In genomic region chr9:107239474-107239873, GRCh38 we compare ENCODE assay signal across 10 cellular contexts. TPM values are rescaled to one million over a fixed set of nuclear protein-coding genes. Genes with fewer than 3 reads are reported as not detected.
DNase-seq lines count a peak whose midpoint lies in the region; ATAC-seq, FAIRE-seq and TF ChIP-seq lines count a peak whose summit lies in the region.
"Had no signal": no experiment of that assay in that cellular context is flagged by ENCODE, and none has a peak within 500 bp of the region (broad histone marks: within the 10 kb centered on the region; RNA-seq: fewer than 3 reads in every experiment).

No MANE protein-coding gene starts in this region.

- no peak for TF ChIP-seq CTCF in astrocyte (IDR thresholded peaks at IDR 0.05; ENCODE audit: insufficient read depth, low read depth, low read length)

- H3K4me3 ChIP-seq in CD4-positive, CD25-positive, alpha-beta regulatory T cell (ENCODE audit: low read depth, low read length), result no peak overlapping the region
- H3K4me3 ChIP-seq in astrocyte (ENCODE audit: insufficient read depth, low read depth, low read length), result no peak overlapping the region

- no peaks in the 10 kb centered on the region for H3K36me3 Mint-ChIP-seq in CD4-positive, CD25-positive, alpha-beta regulatory T cell
- H3K36me3 Mint-ChIP-seq in astrocyte (ENCODE audit: low read depth, unreplicated experiment), result no peaks in the 10 kb centered on the region
- no peaks in the 10 kb centered on the region for H3K36me3 Mint-ChIP-seq in T-helper 2 cell treated with Interferon-gamma antibody and Interleukin-4, amounts not matched to agents 5 μg/mL and 100 μg/mL, for 36 hours (ENCODE audit: low read depth)
- H3K36me3 Mint-ChIP-seq: type B pancreatic cell had no signal

- no peak overlapping the region for H3K27ac Mint-ChIP-seq in CD4-positive, CD25-positive, alpha-beta regulatory T cell
- peak overlapping the region; percentile 16 for H3K27ac Mint-ChIP-seq in astrocyte (ENCODE audit: unreplicated experiment)
- no peak overlapping the region for H3K27ac Mint-ChIP-seq in T-helper 2 cell treated with Interferon-gamma antibody and Interleukin-4, amounts not matched to agents 5 μg/mL and 100 μg/mL, for 36 hours
- H3K27ac Mint-ChIP-seq: type B pancreatic cell had no signal

- DNase-seq in CD4-positive, CD25-positive, alpha-beta regulatory T cell, result peak in 2 of 3 donors; percentile 14 to 32
- DNase-seq in HT1080 (ENCODE audit: low read depth) (peak; percentile 38), astrocyte (ENCODE audit: low read depth) (no peak), left lobe of liver (ENCODE audit: low spot score) (no peak), iPS-NIHi7 (ENCODE audit: extremely low spot score) (no peak), SHP77 (lab: John Stamatoyannopoulos, UW) (no peak)
- DNase-seq in T-helper 2 cell treated with Interferon-gamma antibody and Interleukin-4, amounts not matched to agents 5 μg/mL and 100 μg/mL, for 36 hours (ENCODE audit: low spot score), result no peak

- H3K27ac ChIP-seq in CD4-positive, CD25-positive, alpha-beta regulatory T cell (ENCODE audit: insufficient read depth, low read length, poor library complexity, severe bottlenecking), result no peak overlapping the region
- no peak overlapping the region for H3K27ac ChIP-seq in astrocyte (ENCODE audit: low read depth, low read length)

- no peak overlapping the region for H2AFZ ChIP-seq in astrocyte (ENCODE audit: low read depth, low read length)

- H3K36me3 ChIP-seq in CD4-positive, CD25-positive, alpha-beta regulatory T cell (ENCODE audit: control insufficient read depth, insufficient read depth, low read length), result no peaks in the 10 kb centered on the region
- no peaks in the 10 kb centered on the region for H3K36me3 ChIP-seq in astrocyte (ENCODE audit: insufficient read depth, low read length)

- peaks cover 9 to 16% (median 12%) of the 10 kb centered on the region in 4 donors for H3K4me1 Mint-ChIP-seq in CD4-positive, CD25-positive, alpha-beta regulatory T cell
- peaks cover 26% of the 10 kb centered on the region for H3K4me1 Mint-ChIP-seq in astrocyte (ENCODE audit: low read depth, unreplicated experiment)
- H3K4me1 Mint-ChIP-seq in T-helper 2 cell treated with Interferon-gamma antibody and Interleukin-4, amounts not matched to agents 5 μg/mL and 100 μg/mL, for 36 hours (ENCODE audit: low read depth), result peaks cover 5% of the 10 kb centered on the region

- no peaks in the 10 kb centered on the region for H4K20me1 ChIP-seq in astrocyte (ENCODE audit: insufficient read depth, low read length)

- H3K27me3 Mint-ChIP-seq in CD4-positive, CD25-positive, alpha-beta regulatory T cell, result peaks cover 18% of the 10 kb centered on the region
- no peaks in the 10 kb centered on the region for H3K27me3 Mint-ChIP-seq in astrocyte (ENCODE audit: low read depth, unreplicated experiment)
- H3K27me3 Mint-ChIP-seq in T-helper 2 cell treated with Interferon-gamma antibody and Interleukin-4, amounts not matched to agents 5 μg/mL and 100 μg/mL, for 36 hours (ENCODE audit: low read depth), result peaks cover 7% of the 10 kb centered on the region
- H3K27me3 Mint-ChIP-seq: type B pancreatic cell had no signal

- H3K9me3 Mint-ChIP-seq in CD4-positive, CD25-positive, alpha-beta regulatory T cell, result peaks cover 0 to 1% (median 0%) of the 10 kb centered on the region in 7 donors
- H3K9me3 Mint-ChIP-seq in astrocyte (ENCODE audit: unreplicated experiment), result no peaks in the 10 kb centered on the region
- no peaks in the 10 kb centered on the region for H3K9me3 Mint-ChIP-seq in T-helper 2 cell treated with Interferon-gamma antibody and Interleukin-4, amounts not matched to agents 5 μg/mL and 100 μg/mL, for 36 hours

- peak in 1 of 2 donors; percentile 40 for ATAC-seq in CD4-positive, CD25-positive, alpha-beta regulatory T cell (ENCODE audit: low read depth in 2 of 2)
- ATAC-seq in left lobe of liver (peak; percentile 89), GM21723 (IDR thresholded peaks at IDR 0.05; ENCODE audit: unreplicated experiment) (no peak)
- ATAC-seq: activated CD4-positive, CD25-positive, alpha-beta regulatory T cell treated with anti-CD3 and anti-CD28 coated beads, Interleukin-2, amount 50 U/mL, for 24 hours had no signal

- no peak overlapping the region for H3K4me2 ChIP-seq in astrocyte (ENCODE audit: low read length)

- no peaks in the 10 kb centered on the region for H3K4me1 ChIP-seq in CD4-positive, CD25-positive, alpha-beta regulatory T cell (ENCODE audit: control insufficient read depth, insufficient read depth, low read length, poor library complexity, severe bottlenecking)
- peaks cover 11% of the 10 kb centered on the region for H3K4me1 ChIP-seq in astrocyte (ENCODE audit: insufficient read depth, low read length)

- no peaks in the 10 kb centered on the region for H3K9me3 ChIP-seq in CD4-positive, CD25-positive, alpha-beta regulatory T cell (ENCODE audit: control insufficient read depth in 2 of 2, low read length in 2 of 2)
- H3K9me3 ChIP-seq in astrocyte (ENCODE audit: insufficient read depth, low read depth, low read length), result no peaks in the 10 kb centered on the region

- no peak overlapping the region for H3K9ac ChIP-seq in astrocyte (ENCODE audit: low read length)

- H3K79me2 ChIP-seq in astrocyte (ENCODE audit: insufficient read depth, low read length), result no peaks in the 10 kb centered on the region

- peaks cover 4% of the 10 kb centered on the region for H3K27me3 ChIP-seq in CD4-positive, CD25-positive, alpha-beta regulatory T cell (ENCODE audit: control insufficient read depth, insufficient read depth, low read length)
- H3K27me3 ChIP-seq in astrocyte (ENCODE audit: insufficient read depth, low read length), result no peaks in the 10 kb centered on the region

- H3K4me3 Mint-ChIP-seq in CD4-positive, CD25-positive, alpha-beta regulatory T cell, result no peak overlapping the region
- no peak overlapping the region for H3K4me3 Mint-ChIP-seq in astrocyte (ENCODE audit: unreplicated experiment)
- H3K4me3 Mint-ChIP-seq in T-helper 2 cell treated with Interferon-gamma antibody and Interleukin-4, amounts not matched to agents 5 μg/mL and 100 μg/mL, for 36 hours, result no peak overlapping the region
- H3K4me3 Mint-ChIP-seq: type B pancreatic cell had no signal

- no peak for FAIRE-seq in astrocyte (lab: Jason Lieb, UNC)

RNA-seq across cellular contexts. Expression of gene RAD23B, which starts 43.6 kb away (rescaled TPM):
- 65.4 TPM for total RNA-seq in CD4-positive, CD25-positive, alpha-beta regulatory T cell
- 10 to 100 TPM in 3 of 4 donors, 1 to 10 TPM in 1; 8.9 to 25.2 (median 15.1) TPM for polyA plus RNA-seq in CD4-positive, CD25-positive, alpha-beta regulatory T cell
- 96.8 and 138 TPM in 2 replicates for total RNA-seq in HT1080 (2014; rRNA removed; shearing (Covaris generic))
- polyA plus RNA-seq in HT1080 (2015; cell fraction: cytosol; rRNA removed), result 127 and 145 TPM in 2 replicates
- 77.1 and 82.2 TPM in 2 replicates for polyA plus RNA-seq in HT1080 (2015; cell fraction: nucleus; rRNA removed)
- total RNA-seq in astrocyte (163 and 205 TPM in 2 replicates), left lobe of liver (98.7 TPM)

Comparison
In these comparisons a context has a peak if more than half of its experiments do, and no peak if none do; other contexts are left out.
1. DNase-seq: peak in CD4-positive, CD25-positive, alpha-beta regulatory T cell (2 of 3) and HT1080 (single experiment); none in astrocyte (single experiment), left lobe of liver (single experiment), iPS-NIHi7 (single experiment), T-helper 2 cell treated with Interferon-gamma antibody and Interleukin-4, amounts not matched to agents 5 μg/mL and 100 μg/mL, for 36 hours (single experiment) and SHP77 (0 of 2).